ENCODE assay signal across 37 cellular contexts in genomic region chr10:129136866-129137415, GRCh38.
"Had no signal": no experiment of that assay in that cellular context is flagged by ENCODE, and none has a peak within 500 bp of the region (broad histone marks: within the 10 kb centered on the region; RNA-seq: fewer than 3 reads in every experiment).

No MANE protein-coding gene starts in this region.

- DNase-seq: activated CD4-positive, alpha-beta T cell treated with anti-CD3 and anti-CD28 coated beads for 1 hour; activated CD4-positive, alpha-beta T cell treated with anti-CD3 and anti-CD28 coated beads for 48 hours; activated CD4-positive, alpha-beta T cell treated with anti-CD3 and anti-CD28 coated beads, Interleukin-2, amount 50 U/mL, for 4 hours; activated CD4-positive, CD25-positive, alpha-beta regulatory T cell; activated CD8-positive, alpha-beta T cell treated with anti-CD3 and anti-CD28 coated beads for 36 hours; activated effector memory CD4-positive, alpha-beta T cell treated with anti-CD3 and anti-CD28 coated beads, Interleukin-2, amount 50 U/mL, for 16 hours; activated naive CD4-positive, alpha-beta T cell; activated naive CD4-positive, alpha-beta T cell treated with anti-CD3 and anti-CD28 coated beads, Interleukin-2, amount 50 U/mL, for 16 hours; activated naive CD8-positive, alpha-beta T cell treated with anti-CD3 and anti-CD28 coated beads for 36 hours; activated T-cell treated with anti-CD3 and anti-CD28 coated beads, Interleukin-2, amount 50 U/mL, for 1 hour; activated T-cell treated with anti-CD3 and anti-CD28 coated beads, Interleukin-2, amount 50 U/mL, for 72 hours; amniotic stem cell; aorta; NCI-H1092 treated with DMSO at 0.1 percent for 48 hours; NCI-H1436; NCI-H1694; NCI-H1930; NCI-H2081 treated with DMSO at 0.1 percent for 48 hours; NCI-H226; NCI-H510A; NCI-H526; NCI-H748 treated with DMSO at 0.1 percent for 48 hours; NK-92 treated with Interleukin-12 subunit alpha and Interleukin-12 subunit beta, amount 100 ng/mL, for 24 hours; PC-3; Peyer's patch; RPMI8226; SIG-M5; SW 1271; T-helper 1 cell; T-helper 2 cell; T-helper 9 cell; WERI-Rb-1 had no signal

- H3K4me3 ChIP-seq: cardiac muscle cell, Peyer's patch had no signal

- H3K4me1 ChIP-seq: Peyer's patch had no signal

- H3K9ac ChIP-seq: KMS-11 had no signal

- H3K36me3 Mint-ChIP-seq: activated naive CD8-positive, alpha-beta T cell treated with anti-CD3 and anti-CD28 coated beads for 36 hours had no signal

- H3K4me2 ChIP-seq: KMS-11 had no signal

- H3K36me3 ChIP-seq: cardiac muscle cell, Peyer's patch, WERI-Rb-1 had no signal

- H3K4me1 Mint-ChIP-seq: activated T-helper 17 cell treated with anti-CD3 and anti-CD28 coated beads, Interleukin-2, amount 50 U/mL, for 72 hours; central memory CD8-positive, alpha-beta T cell had no signal

- ATAC-seq: activated CD8-positive, alpha-beta T cell treated with anti-CD3 and anti-CD28 coated beads for 36 hours; activated T-cell treated with anti-CD3 and anti-CD28 coated beads, Interleukin-2, amount 50 U/mL, for 72 hours; activated T-helper 17 cell treated with anti-CD3 and anti-CD28 coated beads, Interleukin-2, amount 50 U/mL, for 72 hours; PC-3; Right ventricle myocardium inferior had no signal

- H3K9me3 Mint-ChIP-seq: activated CD8-positive, alpha-beta T cell treated with anti-CD3 and anti-CD28 coated beads for 36 hours; activated naive CD8-positive, alpha-beta T cell treated with anti-CD3 and anti-CD28 coated beads for 36 hours; activated T-cell treated with anti-CD3 and anti-CD28 coated beads, Interleukin-2, amount 50 U/mL, for 72 hours; central memory CD8-positive, alpha-beta T cell had no signal

- H3K27me3 ChIP-seq: cardiac muscle cell, Peyer's patch had no signal

- H3K9me3 ChIP-seq: Peyer's patch had no signal

- H3K27ac Mint-ChIP-seq: activated CD8-positive, alpha-beta T cell treated with anti-CD3 and anti-CD28 coated beads for 36 hours; activated naive CD8-positive, alpha-beta T cell treated with anti-CD3 and anti-CD28 coated beads for 36 hours; activated T-cell treated with anti-CD3 and anti-CD28 coated beads, Interleukin-2, amount 50 U/mL, for 72 hours; activated T-helper 17 cell treated with anti-CD3 and anti-CD28 coated beads, Interleukin-2, amount 50 U/mL, for 72 hours had no signal

- H3K4me3 Mint-ChIP-seq: activated CD8-positive, alpha-beta T cell treated with anti-CD3 and anti-CD28 coated beads for 36 hours; activated naive CD8-positive, alpha-beta T cell treated with anti-CD3 and anti-CD28 coated beads for 36 hours; activated T-cell treated with anti-CD3 and anti-CD28 coated beads, Interleukin-2, amount 50 U/mL, for 72 hours; activated T-helper 17 cell treated with anti-CD3 and anti-CD28 coated beads, Interleukin-2, amount 50 U/mL, for 72 hours; central memory CD8-positive, alpha-beta T cell had no signal

- H3K27ac ChIP-seq: cardiac muscle cell, KMS-11, Peyer's patch, WERI-Rb-1 had no signal
